16 cellular contexts compared by ENCODE assay signal in the genomic region with DNA sequence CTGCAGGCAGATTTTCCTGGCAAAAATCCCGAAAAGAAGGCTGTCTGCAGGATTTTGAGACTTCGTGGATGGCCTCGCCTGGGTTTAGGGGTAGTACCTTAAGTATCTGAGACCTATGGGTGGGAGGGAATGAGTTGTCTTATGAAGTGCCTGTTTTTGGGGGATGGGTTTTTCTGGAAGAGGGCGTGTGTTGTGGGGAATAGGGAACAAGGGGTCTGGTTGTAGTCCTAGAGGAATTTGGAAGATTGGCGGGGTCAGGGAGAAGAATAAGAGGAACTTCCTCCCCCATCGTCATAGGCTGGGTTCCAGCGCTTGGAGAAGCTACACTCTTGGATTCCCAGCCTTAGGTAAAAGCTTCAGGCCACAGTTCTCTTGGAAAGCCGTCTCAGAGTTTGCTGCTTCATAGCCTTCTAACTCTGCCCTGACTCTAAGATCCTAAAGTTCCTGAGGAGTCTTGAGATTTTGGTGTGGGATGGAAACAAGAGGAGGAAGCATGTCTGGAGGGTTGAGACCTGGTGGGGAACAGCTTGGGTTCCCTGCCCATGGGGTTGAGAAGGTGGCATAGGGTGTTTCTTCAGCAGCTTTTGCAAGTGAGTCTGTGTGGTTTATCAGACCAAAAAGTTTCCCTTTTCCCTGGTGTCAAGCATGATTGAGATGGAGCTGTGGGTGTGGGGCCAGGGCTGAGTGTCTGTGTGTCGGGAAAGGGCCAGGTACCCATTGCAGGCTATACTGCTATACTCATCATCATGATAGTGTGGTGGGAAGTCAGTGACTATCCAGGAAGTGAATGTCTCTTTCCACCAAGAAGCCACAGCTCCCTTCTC. TPM values are rescaled to one million over a fixed set of nuclear protein-coding genes. Genes with fewer than 3 reads are reported as not detected.
DNase-seq lines count a peak whose midpoint lies in the region; ATAC-seq, FAIRE-seq and TF ChIP-seq lines count a peak whose summit lies in the region.
"Had no signal": no experiment of that assay in that cellular context is flagged by ENCODE, and none has a peak within 500 bp of the region (broad histone marks: within the 10 kb centered on the region; RNA-seq: fewer than 3 reads in every experiment).

No MANE protein-coding gene starts in this region.

- no peak for FAIRE-seq in D721Med (lab: Jason Lieb, UNC)
- FAIRE-seq: colon had no signal

- peak overlapping the region; percentile 93 for H3K4me3 ChIP-seq in BLaER1
- H3K4me3 ChIP-seq in NT2/D1 (ENCODE audit: insufficient read length, low read depth), result peak overlapping the region; percentile 79
- H3K4me3 ChIP-seq in fibroblast of pulmonary artery (replicated peaks; ENCODE audit: low read depth, low read length), result peak overlapping the region; percentile 75
- peak overlapping the region; percentile 75 for H3K4me3 ChIP-seq in neural cell (ENCODE audit: low read length)
- H3K4me3 ChIP-seq in SJCRH30, result no peak overlapping the region

- H3K27ac ChIP-seq in BLaER1, result peak overlapping the region; percentile 47
- H3K27ac ChIP-seq in neural cell (ENCODE audit: low read length), result peak overlapping the region; percentile 90
- no peak overlapping the region for H3K27ac ChIP-seq in SJCRH30

- H3K9ac ChIP-seq in BLaER1 (peak overlapping the region; percentile 93; the same call in 1 of the 2 replicates), NT2/D1 (ENCODE audit: insufficient read length, low read depth) (peak overlapping the region; percentile 88), neural cell (ENCODE audit: low read length) (peak overlapping the region; percentile 97)

- H3K4me2 ChIP-seq in BLaER1 (peak overlapping the region; percentile 93), neural cell (ENCODE audit: low read length) (peak overlapping the region; percentile 97)

- ATAC-seq in GM18858 (IDR thresholded peaks at IDR 0.05; ENCODE audit: unreplicated experiment), result no peak

- 0 out of 2 replicates have a peak, but pooled peaks cover under 1% of the 10 kb centered on the region for H3K36me3 ChIP-seq in BLaER1
- H3K36me3 ChIP-seq in NT2/D1 (ENCODE audit: insufficient read depth, insufficient read length, low read length), result peaks cover 31% of the 10 kb centered on the region
- H3K36me3 ChIP-seq in neural cell (ENCODE audit: insufficient read depth, low read length), result no peaks in the 10 kb centered on the region
- no peaks in the 10 kb centered on the region for H3K36me3 ChIP-seq in SJCRH30

- H3K4me1 ChIP-seq in BLaER1 (peaks cover 54% of the 10 kb centered on the region), NT2/D1 (ENCODE audit: insufficient read depth, insufficient read length) (peaks cover 33% of the 10 kb centered on the region), SJCRH30 (peaks cover 10% of the 10 kb centered on the region)

- TF ChIP-seq RAD21 in neural cell (conservative IDR thresholded peaks at IDR 0.05), result no peak

- peaks cover 72% of the 10 kb centered on the region for H3K79me2 ChIP-seq in neural cell (replicated peaks; ENCODE audit: insufficient read depth, low read length)

- H3K9me2 ChIP-seq in neural cell (ENCODE audit: insufficient read depth, low read length), result no peaks in the 10 kb centered on the region

- no peak for TF ChIP-seq EP300 in neural cell (conservative IDR thresholded peaks at IDR 0.05; ENCODE audit: poor library complexity, severe bottlenecking)

- H3F3A ChIP-seq in neural cell (ENCODE audit: insufficient read depth, low read length, poor library complexity, severe bottlenecking), result no peaks in the 10 kb centered on the region

- H3K9me3 ChIP-seq in BLaER1, result no peaks in the 10 kb centered on the region
- H3K9me3 ChIP-seq in NT2/D1 (ENCODE audit: insufficient read depth, low read length), result no peaks in the 10 kb centered on the region
- no peaks in the 10 kb centered on the region for H3K9me3 ChIP-seq in neural cell (ENCODE audit: low read length)
- no peaks in the 10 kb centered on the region for H3K9me3 ChIP-seq in SJCRH30 (replicated peaks)

- H4K20me1 ChIP-seq in BLaER1 (0 out of 2 replicates have a peak, but pooled peaks cover 8% of the 10 kb centered on the region), neural cell (ENCODE audit: insufficient read depth) (peaks cover 2% of the 10 kb centered on the region)

- H3K27me3 ChIP-seq in BLaER1, result no peaks in the 10 kb centered on the region
- H3K27me3 ChIP-seq in NT2/D1 (ENCODE audit: insufficient read depth, insufficient read length), result no peaks in the 10 kb centered on the region
- no peaks in the 10 kb centered on the region for H3K27me3 ChIP-seq in neural cell (ENCODE audit: insufficient read depth, low read depth, low read length)
- H3K27me3 ChIP-seq in SJCRH30, result no peaks in the 10 kb centered on the region

- DNase-seq in NT2/D1 (ENCODE audit: low read depth, low spot score), result no peak
- peak; percentile 40 for DNase-seq in fibroblast of pulmonary artery (ENCODE audit: low read depth)
- no peak for DNase-seq in D721Med (ENCODE audit: insufficient read length, low spot score)
- DNase-seq in pons (ENCODE audit: low spot score), result no peak
- DNase-seq in SJCRH30, result no peak
- DNase-seq: activated CD4-positive, alpha-beta T cell treated with anti-CD3 and anti-CD28 coated beads for 1 hour; activated gamma-delta T cell; GDM1; NCI-H524 treated with DMSO at 0.1 percent for 48 hours had no signal

- H2AFZ ChIP-seq in neural cell (ENCODE audit: low read depth, low read length), result no peak overlapping the region

- TF ChIP-seq CTCF in fibroblast of pulmonary artery (IDR thresholded peaks at IDR 0.05; ENCODE audit: low read length, missing control alignments) (no peak), neural cell (IDR thresholded peaks at IDR 0.05; ENCODE audit: poor library complexity, severe bottlenecking) (no peak), D721Med (IDR thresholded peaks at IDR 0.05; ENCODE audit: insufficient read depth, missing control alignments) (no peak)

TF ChIP-seq in neural cell, 6 proteins besides CTCF, POLR2A, EP300 and RAD21:
- TF ChIP-seq TAF1 (IDR thresholded peaks at IDR 0.05; ENCODE audit: low read depth) (no peak), POLR2AphosphoS5 (IDR thresholded peaks at IDR 0.05) (no peak), EZH2 (IDR thresholded peaks at IDR 0.05; ENCODE audit: borderline replicate concordance, insufficient read depth, low read length, poor library complexity, severe bottlenecking) (no peak), SMC3 (conservative IDR thresholded peaks at IDR 0.05; ENCODE audit: poor library complexity) (no peak), MXI1 (conservative IDR thresholded peaks at IDR 0.05; ENCODE audit: poor library complexity, severe bottlenecking) (no peak)
- TF ChIP-seq, protein P1, sequence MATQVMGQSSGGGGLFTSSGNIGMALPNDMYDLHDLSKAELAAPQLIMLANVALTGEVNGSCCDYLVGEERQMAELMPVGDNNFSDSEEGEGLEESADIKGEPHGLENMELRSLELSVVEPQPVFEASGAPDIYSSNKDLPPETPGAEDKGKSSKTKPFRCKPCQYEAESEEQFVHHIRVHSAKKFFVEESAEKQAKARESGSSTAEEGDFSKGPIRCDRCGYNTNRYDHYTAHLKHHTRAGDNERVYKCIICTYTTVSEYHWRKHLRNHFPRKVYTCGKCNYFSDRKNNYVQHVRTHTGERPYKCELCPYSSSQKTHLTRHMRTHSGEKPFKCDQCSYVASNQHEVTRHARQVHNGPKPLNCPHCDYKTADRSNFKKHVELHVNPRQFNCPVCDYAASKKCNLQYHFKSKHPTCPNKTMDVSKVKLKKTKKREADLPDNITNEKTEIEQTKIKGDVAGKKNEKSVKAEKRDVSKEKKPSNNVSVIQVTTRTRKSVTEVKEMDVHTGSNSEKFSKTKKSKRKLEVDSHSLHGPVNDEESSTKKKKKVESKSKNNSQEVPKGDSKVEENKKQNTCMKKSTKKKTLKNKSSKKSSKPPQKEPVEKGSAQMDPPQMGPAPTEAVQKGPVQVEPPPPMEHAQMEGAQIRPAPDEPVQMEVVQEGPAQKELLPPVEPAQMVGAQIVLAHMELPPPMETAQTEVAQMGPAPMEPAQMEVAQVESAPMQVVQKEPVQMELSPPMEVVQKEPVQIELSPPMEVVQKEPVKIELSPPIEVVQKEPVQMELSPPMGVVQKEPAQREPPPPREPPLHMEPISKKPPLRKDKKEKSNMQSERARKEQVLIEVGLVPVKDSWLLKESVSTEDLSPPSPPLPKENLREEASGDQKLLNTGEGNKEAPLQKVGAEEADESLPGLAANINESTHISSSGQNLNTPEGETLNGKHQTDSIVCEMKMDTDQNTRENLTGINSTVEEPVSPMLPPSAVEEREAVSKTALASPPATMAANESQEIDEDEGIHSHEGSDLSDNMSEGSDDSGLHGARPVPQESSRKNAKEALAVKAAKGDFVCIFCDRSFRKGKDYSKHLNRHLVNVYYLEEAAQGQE (IDR thresholded peaks at IDR 0.05; ENCODE audit: borderline replicate concordance), result no peak

RNA-seq across cellular contexts. Expression of gene VANGL2, which starts 1.8 kb away (rescaled TPM):
- 22.6 and 34.0 TPM in 2 replicates for polyA plus RNA-seq in neural cell
- polyA minus RNA-seq in neural cell, result 56.7 and 57.8 TPM in 2 replicates
- 11.1 and 12.8 TPM in 2 replicates for total RNA-seq in SJCRH30 (2014; rRNA removed; shearing (Covaris generic))

RNA-seq across cellular contexts. Expression of gene NHLH1, which starts 35.3 kb away (rescaled TPM):
- 0.11 and 0.90 TPM in 2 replicates for polyA plus RNA-seq in neural cell
- polyA minus RNA-seq in neural cell, result 0.24 and 0.58 TPM in 2 replicates
- total RNA-seq in SJCRH30 (2014; rRNA removed; shearing (Covaris generic)), result 1.4 and 2.2 TPM in 2 replicates
- total RNA-seq: mononuclear cell, SK-MEL-5, urinary bladder had no signal

RNA-seq across cellular contexts. Expression of gene NCSTN, which starts 59.0 kb away (rescaled TPM):
- polyA plus RNA-seq in neural cell, result 21.0 and 26.8 TPM in 2 replicates
- polyA minus RNA-seq in neural cell, result 47.0 and 47.6 TPM in 2 replicates
- 49.3 and 56.9 TPM in 2 replicates for total RNA-seq in SJCRH30 (2014; rRNA removed; shearing (Covaris generic))

RNA-seq across cellular contexts. Expression of gene COPA, which starts 59.1 kb away (rescaled TPM):
- polyA plus RNA-seq in neural cell, result 75.0 and 75.6 TPM in 2 replicates
- 146 and 150 TPM in 2 replicates for polyA minus RNA-seq in neural cell
- 107 TPM in 2 replicates for total RNA-seq in SJCRH30 (2014; rRNA removed; shearing (Covaris generic))
